Comparison of ENCODE assay signal across 35 cellular contexts in the genomic region with DNA sequence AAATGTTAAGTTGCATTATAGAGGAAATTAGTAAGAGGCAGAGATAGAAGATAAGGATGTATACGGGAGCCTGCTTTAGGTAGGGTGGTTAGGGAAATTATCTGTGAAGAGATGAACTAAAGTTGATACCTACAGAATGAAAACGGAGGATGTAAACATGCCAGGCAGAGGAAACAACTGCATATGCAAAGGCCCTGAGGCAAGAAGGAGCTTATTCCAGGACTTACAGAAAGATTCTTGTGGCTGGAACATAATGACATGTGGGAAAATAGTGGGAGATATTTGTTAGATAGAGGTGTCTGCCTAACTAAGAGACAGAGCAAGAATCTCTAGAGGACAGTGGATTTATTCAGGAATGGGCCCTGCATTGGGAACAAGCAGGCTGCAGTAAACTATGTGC. TPM values are rescaled to one million over a fixed set of nuclear protein-coding genes. Genes with fewer than 3 reads are reported as not detected.
DNase-seq lines count a peak whose midpoint lies in the region; ATAC-seq and TF ChIP-seq lines count a peak whose summit lies in the region.
"Had no signal": no experiment of that assay in that cellular context is flagged by ENCODE, and none has a peak within 500 bp of the region (broad histone marks: within the 10 kb centered on the region; RNA-seq: fewer than 3 reads in every experiment).

No MANE protein-coding gene starts in this region.

- DNase-seq in osteocyte (ENCODE audit: extremely low spot score, unreplicated experiment), result peak; percentile 8
- no peak for DNase-seq in DMS79 (lab: John Stamatoyannopoulos, UW)
- no peak for DNase-seq in activated naive CD4-positive, alpha-beta T cell treated with anti-CD3 and anti-CD28 coated beads, Interleukin-2, amount 50 U/mL, for 72 hours (ENCODE audit: low spot score in 2 of 2)
- DNase-seq: 8988T; ACHN; AML-193; BE2C; C1 segment of cervical spinal cord; Caco-2; Calu3; CD4-positive, alpha-beta memory T cell; CD4-positive, alpha-beta T cell; CD4-positive, CD25-positive, alpha-beta regulatory T cell; CD8-positive, alpha-beta memory T cell; CD8-positive, alpha-beta T cell; COR-L47; DMS 273 treated with DMSO at 0.1 percent for 48 hours; DMS153; DMS53; DMS79 treated with DMSO at 0.1 percent for 48 hours; DND-41; EL had no signal

- H3K36me3 ChIP-seq in HEK293 (ENCODE audit: control insufficient read depth in 2 of 2, insufficient read depth in 1 of 2, low read length in 2 of 2) (no peaks in the 10 kb centered on the region), neutrophil (no peaks in the 10 kb centered on the region)
- H3K36me3 ChIP-seq: BE2C; BLaER1; BLaER1 treated with 17β-estradiol and CSF1 and Interleukin-3, amounts not matched to agents 10 nM and 100 nM had no signal

- H3K4me3 ChIP-seq in HEK293 (ENCODE audit: low read depth, low read length) (no peak overlapping the region), neutrophil (ENCODE audit: low read depth in 1 of 2, low read length in 1 of 2) (no peak overlapping the region)
- H3K4me3 ChIP-seq: A549; BLaER1; BLaER1 treated with 17β-estradiol and CSF1 and Interleukin-3, amounts not matched to agents 10 nM and 100 nM had no signal

- TF ChIP-seq CTCF in HEK293 (tag by site-specific recombination; IDR thresholded peaks at IDR 0.05), result no peak
- no peak for TF ChIP-seq CTCF in neutrophil (IDR thresholded peaks at IDR 0.05)
- no peak for TF ChIP-seq CTCF in osteocyte (IDR thresholded peaks at IDR 0.05)

- H3K4me3 Mint-ChIP-seq in osteocyte (ENCODE audit: unreplicated experiment), result no peak overlapping the region
- H3K4me3 Mint-ChIP-seq: B cell; CD14-positive monocyte; CD4-positive, alpha-beta memory T cell; CD4-positive, alpha-beta T cell; CD4-positive, CD25-positive, alpha-beta regulatory T cell; CD8-positive, alpha-beta memory T cell; CD8-positive, alpha-beta T cell had no signal

- H3K36me3 Mint-ChIP-seq in osteocyte (ENCODE audit: unreplicated experiment), result no peaks in the 10 kb centered on the region
- peaks cover 0 to 7% of the 10 kb centered on the region in 2 donors for H3K36me3 Mint-ChIP-seq in activated naive CD4-positive, alpha-beta T cell treated with anti-CD3 and anti-CD28 coated beads, Interleukin-2, amount 50 U/mL, for 72 hours
- H3K36me3 Mint-ChIP-seq: CD4-positive, CD25-positive, alpha-beta regulatory T cell; CD8-positive, alpha-beta T cell had no signal

- H3K27me3 ChIP-seq in neutrophil, result no peaks in the 10 kb centered on the region
- H3K27me3 ChIP-seq: BLaER1; BLaER1 treated with 17β-estradiol and CSF1 and Interleukin-3, amounts not matched to agents 10 nM and 100 nM had no signal

- no peaks in the 10 kb centered on the region for H3K4me1 Mint-ChIP-seq in osteocyte (ENCODE audit: unreplicated experiment)
- H3K4me1 Mint-ChIP-seq: B cell; CD4-positive, alpha-beta memory T cell; CD4-positive, CD25-positive, alpha-beta regulatory T cell; CD8-positive, alpha-beta memory T cell had no signal

- no peaks in the 10 kb centered on the region for H3K9me3 Mint-ChIP-seq in osteocyte (ENCODE audit: unreplicated experiment)
- peaks cover 10 to 13% of the 10 kb centered on the region in 2 donors for H3K9me3 Mint-ChIP-seq in activated naive CD4-positive, alpha-beta T cell treated with anti-CD3 and anti-CD28 coated beads, Interleukin-2, amount 50 U/mL, for 72 hours

- no peak overlapping the region for H3K27ac Mint-ChIP-seq in osteocyte (ENCODE audit: unreplicated experiment)
- H3K27ac Mint-ChIP-seq in activated naive CD4-positive, alpha-beta T cell treated with anti-CD3 and anti-CD28 coated beads, Interleukin-2, amount 50 U/mL, for 72 hours, result no peak overlapping the region
- H3K27ac Mint-ChIP-seq: B cell; CD4-positive, alpha-beta memory T cell; CD4-positive, alpha-beta T cell; CD4-positive, CD25-positive, alpha-beta regulatory T cell; CD8-positive, alpha-beta memory T cell; CD8-positive, alpha-beta T cell had no signal

- no peak overlapping the region for H3K27ac ChIP-seq in HEK293 (ENCODE audit: extremely low read depth, low read depth, low read length)
- peak overlapping the region; percentile 81 for H3K27ac ChIP-seq in neutrophil
- H3K27ac ChIP-seq: 22Rv1; A549; BLaER1; BLaER1 treated with 17β-estradiol and CSF1 and Interleukin-3, amounts not matched to agents 10 nM and 100 nM; C4-2B had no signal

- H3K27me3 Mint-ChIP-seq in osteocyte (ENCODE audit: unreplicated experiment), result peaks cover 4% of the 10 kb centered on the region
- H3K27me3 Mint-ChIP-seq: CD4-positive, alpha-beta T cell had no signal

- no peaks in the 10 kb centered on the region for H3K4me1 ChIP-seq in HEK293 (ENCODE audit: control insufficient read depth, insufficient read depth, low read length)
- H3K4me1 ChIP-seq in neutrophil (ENCODE audit: control insufficient read depth in 1 of 2, insufficient read depth in 1 of 2, low read depth in 1 of 2, low read length in 1 of 2), result peaks cover 29 to 36% of the 10 kb centered on the region in 2 experiments
- H3K4me1 ChIP-seq: A549, BE2C, BLaER1 had no signal

- ATAC-seq in HG02840 (IDR thresholded peaks at IDR 0.05; ENCODE audit: low FRiP score, unreplicated experiment), result no peak
- no peak for ATAC-seq in activated naive CD4-positive, alpha-beta T cell treated with anti-CD3 and anti-CD28 coated beads, Interleukin-2, amount 50 U/mL, for 72 hours
- ATAC-seq: A549; CD8-positive, alpha-beta T cell had no signal

- POLR2A ChIA-PET in HEK293 (lab: Yijun Ruan, JAX), result no interaction called here

- CTCF ChIA-PET in HEK293 (lab: Yijun Ruan, JAX), result no interaction called here

- no peaks in the 10 kb centered on the region for H3K9me3 ChIP-seq in HEK293 (ENCODE audit: control insufficient read depth, insufficient read depth, low read depth, low read length)
- no peaks in the 10 kb centered on the region for H3K9me3 ChIP-seq in neutrophil
- H3K9me3 ChIP-seq: A549, BE2C, Caco-2 had no signal

TF ChIP-seq in HEK293, 187 proteins besides CTCF, POLR2A, EP300 and RAD21:
- TF ChIP-seq, protein P1, sequence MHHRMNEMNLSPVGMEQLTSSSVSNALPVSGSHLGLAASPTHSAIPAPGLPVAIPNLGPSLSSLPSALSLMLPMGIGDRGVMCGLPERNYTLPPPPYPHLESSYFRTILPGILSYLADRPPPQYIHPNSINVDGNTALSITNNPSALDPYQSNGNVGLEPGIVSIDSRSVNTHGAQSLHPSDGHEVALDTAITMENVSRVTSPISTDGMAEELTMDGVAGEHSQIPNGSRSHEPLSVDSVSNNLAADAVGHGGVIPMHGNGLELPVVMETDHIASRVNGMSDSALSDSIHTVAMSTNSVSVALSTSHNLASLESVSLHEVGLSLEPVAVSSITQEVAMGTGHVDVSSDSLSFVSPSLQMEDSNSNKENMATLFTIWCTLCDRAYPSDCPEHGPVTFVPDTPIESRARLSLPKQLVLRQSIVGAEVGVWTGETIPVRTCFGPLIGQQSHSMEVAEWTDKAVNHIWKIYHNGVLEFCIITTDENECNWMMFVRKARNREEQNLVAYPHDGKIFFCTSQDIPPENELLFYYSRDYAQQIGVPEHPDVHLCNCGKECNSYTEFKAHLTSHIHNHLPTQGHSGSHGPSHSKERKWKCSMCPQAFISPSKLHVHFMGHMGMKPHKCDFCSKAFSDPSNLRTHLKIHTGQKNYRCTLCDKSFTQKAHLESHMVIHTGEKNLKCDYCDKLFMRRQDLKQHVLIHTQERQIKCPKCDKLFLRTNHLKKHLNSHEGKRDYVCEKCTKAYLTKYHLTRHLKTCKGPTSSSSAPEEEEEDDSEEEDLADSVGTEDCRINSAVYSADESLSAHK (tag by site-specific recombination; IDR thresholded peaks at IDR 0.05), result no peak
- 0 out of 2 replicates have a peak, but pooled peaks have one; percentile 17 for TF ChIP-seq ZNF623 (tag by site-specific recombination; IDR thresholded peaks at IDR 0.05)
TF ChIP-seq in HEK293: peak in this region for 1.

RNA-seq across cellular contexts. Expression of gene SERPINA1, which starts 16.2 kb away (rescaled TPM):
- not detected in 2 replicates for total RNA-seq in osteocyte
- total RNA-seq in activated naive CD4-positive, alpha-beta T cell treated with anti-CD3 and anti-CD28 coated beads, Interleukin-2, amount 50 U/mL, for 72 hours, result 10 to 100 TPM in 1 of 2 donors, 1 to 10 TPM in 1; 1.5 to 29.9 TPM
- total RNA-seq: A673; CD4-positive, CD25-positive, alpha-beta regulatory T cell had no signal

RNA-seq across cellular contexts. Expression of gene SERPINA2, which starts 38.1 kb away (rescaled TPM):
- total RNA-seq in osteocyte, result not detected in 2 replicates
- not detected for total RNA-seq in activated naive CD4-positive, alpha-beta T cell treated with anti-CD3 and anti-CD28 coated beads, Interleukin-2, amount 50 U/mL, for 72 hours
- total RNA-seq: A172; A673; B cell; Caco-2; Calu3; CD4-positive, alpha-beta memory T cell; CD4-positive, alpha-beta T cell; CD4-positive, CD25-positive, alpha-beta regulatory T cell; CD8-positive, alpha-beta memory T cell; CD8-positive, alpha-beta T cell; Daoy had no signal

RNA-seq across cellular contexts. Expression of gene SERPINA11, which starts 48.0 kb away (rescaled TPM):
- total RNA-seq in osteocyte, result not detected in 2 replicates
- not detected for total RNA-seq in activated naive CD4-positive, alpha-beta T cell treated with anti-CD3 and anti-CD28 coated beads, Interleukin-2, amount 50 U/mL, for 72 hours
- total RNA-seq: A172; A673; B cell; Calu3; CD4-positive, alpha-beta memory T cell; CD4-positive, alpha-beta T cell; CD4-positive, CD25-positive, alpha-beta regulatory T cell; CD8-positive, alpha-beta memory T cell; CD8-positive, alpha-beta T cell; Daoy had no signal
